11 cellular contexts compared by ENCODE assay signal in genomic region chr17:40596261-40596919, GRCh38. TPM values are rescaled to one million over a fixed set of nuclear protein-coding genes. Genes with fewer than 3 reads are reported as not detected.
DNase-seq lines count a peak whose midpoint lies in the region; ATAC-seq and TF ChIP-seq lines count a peak whose summit lies in the region.
"Had no signal": no experiment of that assay in that cellular context is flagged by ENCODE, and none has a peak within 500 bp of the region (broad histone marks: within the 10 kb centered on the region; RNA-seq: fewer than 3 reads in every experiment).

No MANE protein-coding gene starts in this region.

- no peak overlapping the region for H3K9ac ChIP-seq in SK-N-SH
- H3K9ac ChIP-seq: KMS-11 had no signal

- no peak for ATAC-seq in HG03460 (IDR thresholded peaks at IDR 0.05; ENCODE audit: unreplicated experiment)
- no peak for ATAC-seq in HG02759 (IDR thresholded peaks at IDR 0.05; ENCODE audit: unreplicated experiment)

- POLR2A ChIA-PET in SK-N-SH (lab: Yijun Ruan, JAX) = no interaction called here

- H3K27me3 ChIP-seq in SK-N-SH (ENCODE audit: insufficient read depth) = no peaks in the 10 kb centered on the region; the same call in 1 of the 2 replicates

- TF ChIP-seq RAD21 in SK-N-SH (IDR thresholded peaks at IDR 0.05; ENCODE audit: low read length) = no peak

- no peak overlapping the region for H3K4me3 ChIP-seq in SK-N-SH (ENCODE audit: low read depth in 2 of 2, low read length in 1 of 2)

- H2AFZ ChIP-seq in SK-N-SH (ENCODE audit: low read depth) = no peak overlapping the region

- no peak for TF ChIP-seq CTCF in SK-N-SH (IDR thresholded peaks at IDR 0.05)

- TF ChIP-seq EP300 in SK-N-SH (IDR thresholded peaks at IDR 0.05; ENCODE audit: borderline replicate concordance in 1 of 2, low read depth in 1 of 2, low read length in 1 of 2) = no peak

- H3K36me3 ChIP-seq in SK-N-SH (replicated peaks in 1 of 2; ENCODE audit: control insufficient read depth in 1 of 2, insufficient read depth in 2 of 2, low read length in 1 of 2) = no peaks in the 10 kb centered on the region

- no peak overlapping the region for H3K27ac ChIP-seq in SK-N-SH (ENCODE audit: low read depth in 2 of 2, low read length in 1 of 2)
- H3K27ac ChIP-seq: KMS-11 had no signal

- H3K9me3 ChIP-seq in SK-N-SH = no peaks in the 10 kb centered on the region

- no peaks in the 10 kb centered on the region for H3K4me1 ChIP-seq in SK-N-SH (ENCODE audit: control insufficient read depth in 1 of 2, insufficient read depth in 2 of 2, low read depth in 1 of 2, low read length in 1 of 2)

- H3K79me2 ChIP-seq in SK-N-SH (ENCODE audit: insufficient read depth) = no peaks in the 10 kb centered on the region

- no peak overlapping the region for H3K4me2 ChIP-seq in SK-N-SH
- H3K4me2 ChIP-seq: KMS-11 had no signal

- peak; percentile 52 for DNase-seq in CMK (ENCODE audit: low read depth)
- peak; percentile 99 for DNase-seq in HT1080 (ENCODE audit: low read depth)
- DNase-seq in SK-N-SH = peak; percentile 32
- DNase-seq in iPS-NIHi11 (ENCODE audit: low spot score) = peak; percentile 38
- DNase-seq in cerebellar cortex (ENCODE audit: low spot score) = no peak
- no peak for DNase-seq in activated effector memory CD4-positive, alpha-beta T cell treated with Interleukin-2 at 50 U/mL for 16 hours
- DNase-seq: activated gamma-delta T cell, hypothalamus had no signal

- H3F3A ChIP-seq in SK-N-SH (replicated peaks; ENCODE audit: insufficient read depth) = no peaks in the 10 kb centered on the region

- no peaks in the 10 kb centered on the region for H4K20me1 ChIP-seq in SK-N-SH (ENCODE audit: insufficient read depth)

- 39% methylated on average over 7 of the region's 7 CpGs for WGBS in SK-N-SH (ENCODE audit: low lambda C conversion rate)

- CTCF ChIA-PET in SK-N-SH (lab: Yijun Ruan, JAX) = no interaction called here

- no peaks in the 10 kb centered on the region for H3K9me2 ChIP-seq in SK-N-SH

TF ChIP-seq in SK-N-SH, 30 proteins besides CTCF, POLR2A, EP300 and RAD21:
- TF ChIP-seq RFX5 (IDR thresholded peaks at IDR 0.05; ENCODE audit: low read length) (no peak), USF1 (IDR thresholded peaks at IDR 0.05; ENCODE audit: borderline replicate concordance, low read depth) (peak; percentile 88), MAX (IDR thresholded peaks at IDR 0.05; ENCODE audit: low read depth) (peak; percentile 41; the same call in 1 of the 2 replicates)
TF ChIP-seq in SK-N-SH: peak in this region for 2.

RNA-seq across cellular contexts. Expression of gene CCR7, which starts 31.1 kb away (rescaled TPM):
- total RNA-seq in HT1080 (2014; rRNA removed; shearing (Covaris generic)) = 0.07 and 0.21 TPM in 2 replicates
- polyA plus RNA-seq in HT1080 (2015; cell fraction: cytosol; rRNA removed) = 0.08 TPM in 1 of 2 replicates, not detected in the other
- 0.28 and 0.35 TPM in 2 replicates for polyA plus RNA-seq in HT1080 (2015; cell fraction: nucleus; rRNA removed)
- not detected in 2 replicates for polyA plus RNA-seq in SK-N-SH (2012; rRNA removed)
- 0.03 and 0.05 TPM in 2 replicates for polyA plus RNA-seq in SK-N-SH (2012; cell fraction: cytosol; rRNA removed)
- polyA plus RNA-seq in SK-N-SH (2012; cell fraction: nucleus; rRNA removed) = 0.02 TPM in 1 of 2 replicates, not detected in the other

RNA-seq across cellular contexts. Expression of gene SMARCE1, which starts 51.2 kb away (rescaled TPM):
- 62.0 and 83.4 TPM in 2 replicates for total RNA-seq in HT1080 (2014; rRNA removed; shearing (Covaris generic))
- 81.0 and 84.8 TPM in 2 replicates for polyA plus RNA-seq in HT1080 (2015; cell fraction: cytosol; rRNA removed)
- polyA plus RNA-seq in HT1080 (2015; cell fraction: nucleus; rRNA removed) = 70.5 and 86.1 TPM in 2 replicates
- 45.9 and 54.2 TPM in 2 replicates for polyA plus RNA-seq in SK-N-SH (2012; rRNA removed)
- polyA plus RNA-seq in SK-N-SH (2012; cell fraction: cytosol; rRNA removed) = 70.8 and 94.7 TPM in 2 replicates
- 19.7 and 34.2 TPM in 2 replicates for polyA plus RNA-seq in SK-N-SH (2012; cell fraction: nucleus; rRNA removed)

Comparison
In these comparisons a context has a peak if more than half of its experiments do, and no peak if none do; other contexts are left out.
1. DNase-seq: peak in CMK (single experiment), HT1080 (single experiment), SK-N-SH (single experiment) and iPS-NIHi11 (single experiment); none in cerebellar cortex (single experiment) and activated effector memory CD4-positive, alpha-beta T cell treated with Interleukin-2 at 50 U/mL for 16 hours (single experiment).